Comparison of ENCODE assay signal across 8 cellular contexts in the genomic region with DNA sequence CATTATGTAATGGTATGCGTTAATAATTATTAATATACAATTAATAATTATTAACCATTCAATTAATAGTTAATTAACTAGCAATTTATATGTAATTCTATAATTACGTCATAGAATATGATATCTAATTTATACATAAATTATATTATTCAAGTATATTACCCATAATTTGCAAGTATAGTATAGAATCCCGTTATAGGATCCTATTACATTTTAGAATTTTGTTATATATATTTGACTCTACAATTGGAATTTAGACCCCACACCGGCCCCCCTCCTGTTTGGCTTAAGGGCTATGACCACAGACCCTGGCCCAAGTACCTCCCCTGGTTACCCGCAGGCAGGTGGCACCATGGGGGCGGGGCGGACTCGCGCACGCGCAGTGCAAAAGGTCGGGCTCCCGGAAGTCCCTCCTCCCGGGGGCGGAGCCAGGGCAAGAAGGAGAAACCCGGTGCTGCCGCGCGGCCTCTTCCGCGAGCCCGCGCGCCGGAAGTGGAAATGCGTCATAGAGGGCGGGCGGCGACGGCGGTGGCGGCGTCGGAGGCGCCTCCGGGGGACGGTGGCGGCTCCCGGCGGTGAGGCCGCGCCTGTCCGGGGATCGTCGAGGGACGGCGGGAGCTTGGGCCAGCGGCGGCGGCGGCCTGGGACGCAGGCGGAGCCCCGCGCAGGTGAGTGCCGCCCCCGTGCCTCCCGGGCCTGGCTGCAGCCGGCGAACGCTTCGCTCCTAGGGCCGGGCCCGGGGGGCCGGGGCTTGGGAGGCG. TPM values are rescaled to one million over a fixed set of nuclear protein-coding genes. Genes with fewer than 3 reads are reported as not detected.
DNase-seq lines count a peak whose midpoint lies in the region; ATAC-seq and TF ChIP-seq lines count a peak whose summit lies in the region.

A gene with protein sequence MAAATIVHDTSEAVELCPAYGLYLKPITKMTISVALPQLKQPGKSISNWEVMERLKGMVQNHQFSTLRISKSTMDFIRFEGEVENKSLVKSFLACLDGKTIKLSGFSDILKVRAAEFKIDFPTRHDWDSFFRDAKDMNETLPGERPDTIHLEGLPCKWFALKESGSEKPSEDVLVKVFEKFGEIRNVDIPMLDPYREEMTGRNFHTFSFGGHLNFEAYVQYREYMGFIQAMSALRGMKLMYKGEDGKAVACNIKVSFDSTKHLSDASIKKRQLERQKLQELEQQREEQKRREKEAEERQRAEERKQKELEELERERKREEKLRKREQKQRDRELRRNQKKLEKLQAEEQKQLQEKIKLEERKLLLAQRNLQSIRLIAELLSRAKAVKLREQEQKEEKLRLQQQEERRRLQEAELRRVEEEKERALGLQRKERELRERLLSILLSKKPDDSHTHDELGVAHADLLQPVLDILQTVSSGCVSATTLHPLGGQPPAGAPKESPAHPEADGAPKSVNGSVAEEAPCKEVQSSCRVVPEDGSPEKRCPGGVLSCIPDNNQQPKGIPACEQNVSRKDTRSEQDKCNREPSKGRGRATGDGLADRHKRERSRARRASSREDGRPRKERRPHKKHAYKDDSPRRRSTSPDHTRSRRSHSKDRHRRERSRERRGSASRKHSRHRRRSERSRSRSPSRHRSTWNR (plus strand): TSS at position 503 of the 761 bp plus-strand sequence. CDS start 1,859 bp downstream, outside the sequence.

- H3K36me3 ChIP-seq in WERI-Rb-1 (peaks cover 28% of the 10 kb centered on the region), mammary epithelial cell (ENCODE audit: insufficient read depth, low read length) (peaks cover 14% of the 10 kb centered on the region)

- TF ChIP-seq CTCF in WERI-Rb-1 (IDR thresholded peaks at IDR 0.05; ENCODE audit: low read depth, low read length) (no peak), mammary epithelial cell (conservative IDR thresholded peaks at IDR 0.05 in 1 of 2, IDR thresholded peaks at IDR 0.05 in 1 of 2; ENCODE audit: extremely low read depth in 1 of 2, insufficient read depth in 1 of 2, low read depth in 1 of 2, low read length in 2 of 2) (no peak)

- H2AFZ ChIP-seq in mammary epithelial cell (ENCODE audit: low read depth, low read length), result peak within 1 kb of the TSS; percentile 77

- peak; percentile 79 for DNase-seq in ACHN
- DNase-seq in NCI-H2227 (lab: John Stamatoyannopoulos, UW; ENCODE audit: unreplicated experiment), result peak; percentile 99
- DNase-seq in WERI-Rb-1, result peak; percentile 98
- peak; percentile 87 for DNase-seq in mammary epithelial cell
- DNase-seq in iPS-NIHi11 (ENCODE audit: low spot score), result peak; percentile 100

- H3K4me1 ChIP-seq in mammary epithelial cell (ENCODE audit: insufficient read depth, low read length), result peaks cover 3% of the 10 kb centered on the region

- no TSS peak for BruUV-seq in mammary epithelial cell (replicated peaks; lab: Mats Ljungman, UMichigan)

- ATAC-seq in GM18907 (IDR thresholded peaks at IDR 0.05; ENCODE audit: unreplicated experiment), result peak; percentile 86
- ATAC-seq in HG03139 (IDR thresholded peaks at IDR 0.05; ENCODE audit: unreplicated experiment), result peak; percentile 79

- H3K9me3 ChIP-seq in WERI-Rb-1 (ENCODE audit: severe bottlenecking), result no peaks in the 10 kb centered on the region
- no peaks in the 10 kb centered on the region for H3K9me3 ChIP-seq in mammary epithelial cell (replicated peaks; ENCODE audit: insufficient read depth, low read length)

- H4K20me1 ChIP-seq in mammary epithelial cell (ENCODE audit: insufficient read depth, low read length), result no peaks in the 10 kb centered on the region

- peak within 1 kb of the TSS; percentile 91 for H3K4me2 ChIP-seq in mammary epithelial cell (ENCODE audit: insufficient read depth, low read depth, low read length)

- peak within 1 kb of the TSS; percentile 94 for H3K4me3 ChIP-seq in WERI-Rb-1 (ENCODE audit: low read depth, low read length)
- peak within 1 kb of the TSS; percentile 89 to 97 (median 96) for H3K4me3 ChIP-seq in mammary epithelial cell (replicated peaks in 1 of 3; ENCODE audit: insufficient read depth in 1 of 3, low read depth in 2 of 3, low read length in 3 of 3)
- H3K4me3 ChIP-seq in skin epidermis, result peak within 1 kb of the TSS; percentile 69 to 97 (median 96)

- CTCF ChIA-PET in mammary epithelial cell (lab: Charles Lee; ENCODE audit: low non-redundant PET), result no interaction called here

- H3K79me2 ChIP-seq in mammary epithelial cell (ENCODE audit: insufficient read depth, low read length), result peaks cover 49% of the 10 kb centered on the region

- peak within 1 kb of the TSS; percentile 80 for H3K9ac ChIP-seq in mammary epithelial cell (ENCODE audit: insufficient read depth, low read length)

- H3K27me3 ChIP-seq in WERI-Rb-1 (ENCODE audit: insufficient read depth, low read depth, severe bottlenecking) (no peaks in the 10 kb centered on the region), mammary epithelial cell (ENCODE audit: insufficient read depth, low read length) (no peaks in the 10 kb centered on the region)

- in situ Hi-C loops in ACHN (cut with HindIII; ENCODE audit: low pct_ligation_motif_present, low pct_unique_long_range_greater_than_20kb, low sequenced_read_pairs) (no loop called here), mammary epithelial cell (cut with MboI; ENCODE audit: low sequenced_read_pairs in 2 of 2) (no loop called here)

- 4% methylated on average over 34 of the region's 66 CpGs for WGBS in mammary epithelial cell (ENCODE audit: low coverage, missing lambda C conversion rate)

- intact Hi-C loops in mammary epithelial cell (cut with micrococcal nuclease), result loop anchor here (5.0 kb wide), 2 partner anchors 124 to 199 kb away; a partner anchor contains a TSS

- H3K27ac ChIP-seq in WERI-Rb-1 (peak within 1 kb of the TSS; percentile 73), mammary epithelial cell (ENCODE audit: insufficient read depth, low read depth, low read length) (peak within 1 kb of the TSS; percentile 58), skin epidermis (peak within 1 kb of the TSS; percentile 87 to 99 (median 95))

- dilution Hi-C loops in mammary epithelial cell (cut with HindIII; ENCODE audit: low sequenced_read_pairs), result no loop called here

RNA-seq across cellular contexts. Expression of the gene that starts here (rescaled TPM):
- total RNA-seq in mammary epithelial cell, result 10 to 100 TPM; 23.0 to 34.9 TPM
- polyA plus RNA-seq in mammary epithelial cell, result 12.7 TPM
- polyA minus RNA-seq in mammary epithelial cell, result 11.1 TPM

Comparison
In these comparisons a context has a peak if more than half of its experiments do, and no peak if none do; other contexts are left out.
1. Peak in every context shown above with its lines: DNase-seq, ATAC-seq, H3K4me3 ChIP-seq and H3K27ac ChIP-seq.